In the genomic region with DNA sequence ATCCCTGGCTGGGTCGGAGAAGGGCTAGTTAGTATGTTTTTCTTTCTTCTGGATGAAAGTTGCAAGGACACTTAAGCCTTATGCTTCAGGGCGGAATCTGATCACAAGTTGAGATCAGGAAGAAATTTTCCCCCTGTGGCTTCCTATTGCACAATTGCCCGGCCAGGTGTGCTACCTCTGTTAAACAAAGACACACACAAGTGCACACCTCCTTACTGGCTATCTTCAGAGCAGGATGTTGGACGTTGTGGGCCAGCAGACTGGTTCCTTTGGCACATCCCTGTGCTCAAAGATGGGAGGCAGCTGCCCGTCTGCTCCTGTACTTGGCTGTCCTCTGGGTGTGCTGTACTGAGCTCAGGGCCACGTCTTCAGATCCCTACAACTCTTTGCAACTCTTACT, we compare ENCODE assay signal across 1 cellular context.
A peak's percentile ranks its signal among the peaks of the same experiment; 100 is the strongest.
TF ChIP-seq lines count a peak whose summit lies in the region.

No MANE protein-coding gene starts in this region.

TF ChIP-seq in IMR-90, 13 proteins besides CTCF, POLR2A, EP300 and RAD21:
- TF ChIP-seq CEBPB (IDR thresholded peaks at IDR 0.05; ENCODE audit: low read depth, low read length) (peak; percentile 40; the same call in 1 of the 2 replicates), FOS (IDR thresholded peaks at IDR 0.05; ENCODE audit: low read depth, low read length) (no peak), MAZ (IDR thresholded peaks at IDR 0.05; ENCODE audit: borderline replicate concordance, low read depth, low read length) (no peak), RFX5 (IDR thresholded peaks at IDR 0.05; ENCODE audit: low read depth, low read length) (no peak), RCOR1 (IDR thresholded peaks at IDR 0.05; ENCODE audit: insufficient replicate concordance, low read length) (no peak)
- TF ChIP-seq, protein P1, sequence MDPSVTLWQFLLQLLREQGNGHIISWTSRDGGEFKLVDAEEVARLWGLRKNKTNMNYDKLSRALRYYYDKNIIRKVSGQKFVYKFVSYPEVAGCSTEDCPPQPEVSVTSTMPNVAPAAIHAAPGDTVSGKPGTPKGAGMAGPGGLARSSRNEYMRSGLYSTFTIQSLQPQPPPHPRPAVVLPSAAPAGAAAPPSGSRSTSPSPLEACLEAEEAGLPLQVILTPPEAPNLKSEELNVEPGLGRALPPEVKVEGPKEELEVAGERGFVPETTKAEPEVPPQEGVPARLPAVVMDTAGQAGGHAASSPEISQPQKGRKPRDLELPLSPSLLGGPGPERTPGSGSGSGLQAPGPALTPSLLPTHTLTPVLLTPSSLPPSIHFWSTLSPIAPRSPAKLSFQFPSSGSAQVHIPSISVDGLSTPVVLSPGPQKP (IDR thresholded peaks at IDR 0.05; ENCODE audit: borderline replicate concordance, low read depth, low read length): no peak
